ENCODE assay signal across 9 cellular contexts in genomic region chr20:33489495-33490022, GRCh38. TPM values are rescaled to one million over a fixed set of nuclear protein-coding genes. Genes with fewer than 3 reads are reported as not detected.
A peak's percentile ranks its signal among the peaks of the same experiment; 100 is the strongest.
DNase-seq lines count a peak whose midpoint lies in the region; ATAC-seq, FAIRE-seq and TF ChIP-seq lines count a peak whose summit lies in the region.
"Had no signal": no experiment of that assay in that cellular context is flagged by ENCODE, and none has a peak within 500 bp of the region (broad histone marks: within the 10 kb centered on the region; RNA-seq: fewer than 3 reads in every experiment).

No MANE protein-coding gene starts in this region.

- H3K36me3 ChIP-seq in BE2C (no peaks in the 10 kb centered on the region), colonic mucosa (no peaks in the 10 kb centered on the region)

- intact Hi-C loops in colonic mucosa (cut with DNase I) = loop anchor here (10.0 kb wide), 1 partner anchor 95 kb away; no protein-coding TSS in a partner anchor

- H3K9ac ChIP-seq in colonic mucosa (ENCODE audit: low read depth in 2 of 2, low read length in 2 of 2) = peak overlapping the region; percentile 66 to 68

- peak; percentile 99 for DNase-seq in BE2C
- peak; percentile 99 for DNase-seq in GM19239 (ENCODE audit: insufficient read length, low spot score)
- peak; percentile 95 for DNase-seq in NCI-H510A treated with DMSO at 0.1 percent for 48 hours (lab: John Stamatoyannopoulos, UW)
- peak; percentile 98 to 99 for DNase-seq in activated CD4-positive, alpha-beta T cell treated with anti-CD3 and anti-CD28 coated beads for 4 hours
- DNase-seq in colonic mucosa = peak; percentile 100
- DNase-seq in stimulated activated CD4-positive, alpha-beta T cell treated with anti-CD3 and anti-CD28 coated beads, Interleukin-1b, Interleukin-23, amount 100 ng/mL, for 24 hours (ENCODE audit: low read depth in 4 of 4, low spot score in 1 of 4) = peak; percentile 95 to 99 (median 98)

- peak; percentile 96 for FAIRE-seq in GM19239 (lab: Jason Lieb, UNC)
- FAIRE-seq: colon had no signal

- H3K27me3 ChIP-seq in BE2C (no peaks in the 10 kb centered on the region), colonic mucosa (no peaks in the 10 kb centered on the region), layer of hippocampus (ENCODE audit: control insufficient read depth, insufficient read depth, low read length) (no peaks in the 10 kb centered on the region)

- H3K9me3 ChIP-seq in BE2C (no peaks in the 10 kb centered on the region), colonic mucosa (no peaks in the 10 kb centered on the region)

- TF ChIP-seq CTCF in BE2C (IDR thresholded peaks at IDR 0.05; ENCODE audit: low read depth, low read length) = no peak
- TF ChIP-seq CTCF in colonic mucosa (IDR thresholded peaks at IDR 0.05) = no peak

- no peaks in the 10 kb centered on the region; the same call in 1 of the 2 replicates for H3K4me1 ChIP-seq in BE2C
- no peaks in the 10 kb centered on the region for H3K4me1 ChIP-seq in colonic mucosa

- H3K27ac ChIP-seq in colonic mucosa (peak overlapping the region; percentile 88), layer of hippocampus (ENCODE audit: low read depth, low read length) (peak overlapping the region; percentile 93)

- H3K4me3 ChIP-seq in BE2C (ENCODE audit: low read depth, low read length) = peak overlapping the region; percentile 64
- peak overlapping the region; percentile 32 for H3K4me3 ChIP-seq in colonic mucosa

- peak; percentile 91 for ATAC-seq in HG03442 (IDR thresholded peaks at IDR 0.05; ENCODE audit: unreplicated experiment)

RNA-seq across cellular contexts. Expression of gene CBFA2T2, which starts 0.3 kb away (rescaled TPM):
- 21.0 TPM for polyA plus RNA-seq in BE2C (2012; ENCODE audit: insufficient read depth, insufficient read length, low read depth)
- total RNA-seq in colonic mucosa = 10 to 100 TPM; 20.9 to 23.8 TPM

RNA-seq across cellular contexts. Expression of gene SNTA1, which starts 46.0 kb away (rescaled TPM):
- 4.4 TPM for polyA plus RNA-seq in BE2C (2012; ENCODE audit: insufficient read depth, insufficient read length, low read depth)
- total RNA-seq in colonic mucosa = 1 to 10 TPM; 4.5 to 5.7 TPM

Comparison
In these comparisons a context has a peak if more than half of its experiments do, and no peak if none do; other contexts are left out.
1. Peak in every context shown above with its lines: DNase-seq, ATAC-seq, H3K4me3 ChIP-seq and H3K27ac ChIP-seq.